Comparison of ENCODE assay signal across 13 cellular contexts in genomic region chr19:9883764-9884163, GRCh38.
"Had no signal": no experiment of that assay in that cellular context is flagged by ENCODE, and none has a peak within 500 bp of the region (broad histone marks: within the 10 kb centered on the region; RNA-seq: fewer than 3 reads in every experiment).

No MANE protein-coding gene starts in this region.

- H3K4me3 ChIP-seq: body of pancreas, heart left ventricle, pancreas, skin epidermis, stomach, thyroid gland had no signal

- H3K4me1 Mint-ChIP-seq: activated naive CD4-positive, alpha-beta T cell treated with anti-CD3 and anti-CD28 coated beads, Interleukin-2, amount 50 U/mL, for 24 hours had no signal

- H3K9me3 ChIP-seq: body of pancreas, heart left ventricle, pancreas, stomach, thyroid gland had no signal

- H3K27ac ChIP-seq: body of pancreas, heart left ventricle, pancreas, stomach, thyroid gland had no signal

- H3K4me3 Mint-ChIP-seq: activated naive CD4-positive, alpha-beta T cell treated with anti-CD3 and anti-CD28 coated beads, Interleukin-2, amount 50 U/mL, for 24 hours; central memory CD8-positive, alpha-beta T cell; nephron progenitor cell had no signal

- H3K36me3 Mint-ChIP-seq: activated naive CD4-positive, alpha-beta T cell treated with anti-CD3 and anti-CD28 coated beads, Interleukin-2, amount 50 U/mL, for 24 hours had no signal

- H3K27me3 ChIP-seq: body of pancreas, pancreas, thyroid gland had no signal

- H3K27ac Mint-ChIP-seq: activated naive CD4-positive, alpha-beta T cell treated with anti-CD3 and anti-CD28 coated beads, Interleukin-2, amount 50 U/mL, for 24 hours; nephron progenitor cell had no signal

- DNase-seq: activated T-cell treated with anti-CD3 and anti-CD28 coated beads, Interleukin-2, amount 50 U/mL, for 1 hour; heart left ventricle; mesendoderm; pancreas; stimulated activated CD4-positive, alpha-beta T cell treated with anti-CD3 and anti-CD28 coated beads, Interleukin-4, amount 100 ng/mL, for 4 hours; stomach; T-helper 2 cell; thyroid gland had no signal

- ATAC-seq: body of pancreas had no signal

- H3K9me3 Mint-ChIP-seq: activated naive CD4-positive, alpha-beta T cell treated with anti-CD3 and anti-CD28 coated beads, Interleukin-2, amount 50 U/mL, for 24 hours; central memory CD8-positive, alpha-beta T cell; nephron progenitor cell had no signal

- H3K36me3 ChIP-seq: heart left ventricle, pancreas, stomach, thyroid gland had no signal

- H3K4me1 ChIP-seq: body of pancreas, heart left ventricle, pancreas, stomach, thyroid gland had no signal

- H3K27me3 Mint-ChIP-seq: activated naive CD4-positive, alpha-beta T cell treated with anti-CD3 and anti-CD28 coated beads, Interleukin-2, amount 50 U/mL, for 24 hours had no signal
